ENCODE assay signal across 8 cellular contexts in the genomic region with DNA sequence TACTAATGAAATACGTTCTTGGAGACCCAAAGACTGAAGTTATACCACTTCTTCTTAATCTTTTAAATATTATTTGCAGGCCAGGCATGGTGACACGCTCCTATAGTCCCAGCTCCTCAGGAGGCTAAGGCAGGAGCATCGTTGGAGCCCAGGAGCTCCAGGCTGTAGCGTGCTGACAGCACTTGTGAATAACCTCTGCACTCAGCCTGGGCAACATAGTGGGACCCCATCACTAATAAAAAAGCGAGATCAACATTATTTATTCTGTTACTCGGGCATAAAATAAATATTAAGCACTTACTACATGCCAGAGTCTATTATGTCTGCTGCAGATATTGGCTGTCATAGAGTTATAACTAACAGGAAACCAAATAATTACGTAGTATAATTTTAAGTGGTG. TPM values are rescaled to one million over a fixed set of nuclear protein-coding genes. Genes with fewer than 3 reads are reported as not detected.
A peak's percentile ranks its signal among the peaks of the same experiment; 100 is the strongest.
DNase-seq lines count a peak whose midpoint lies in the region; ATAC-seq, FAIRE-seq and TF ChIP-seq lines count a peak whose summit lies in the region.

No MANE protein-coding gene starts in this region.

- TF ChIP-seq POLR2A in IMR-90 (IDR thresholded peaks at IDR 0.05; ENCODE audit: low read depth, low read length): no peak

- H3K36me3 ChIP-seq in ACC112 (ENCODE audit: insufficient read depth, low read length) (no peaks in the 10 kb centered on the region; the same call in 1 of the 2 replicates), IMR-90 (ENCODE audit: control insufficient read depth, insufficient read depth, low read length) (peaks cover 3% of the 10 kb centered on the region; the same call in 1 of the 2 replicates)
- peaks cover 0 to 7% (median 0%) of the 10 kb centered on the region in 3 experiments for H3K36me3 ChIP-seq in naive thymus-derived CD4-positive, alpha-beta T cell (ENCODE audit: control insufficient read depth in 2 of 3, insufficient read depth in 3 of 3, low read length in 3 of 3)

- H3K4ac ChIP-seq in IMR-90 (ENCODE audit: low read depth, low read length): peak overlapping the region; percentile 49

- no peak overlapping the region for H2BK5ac ChIP-seq in IMR-90 (ENCODE audit: low read depth, low read length, poor library complexity, severe bottlenecking)

- peaks cover 35% of the 10 kb centered on the region for H4K20me1 ChIP-seq in IMR-90 (ENCODE audit: insufficient read depth, low read length)

- H3K9me3 ChIP-seq in IMR-90 (ENCODE audit: control insufficient read depth, insufficient read depth, low read length): no peaks in the 10 kb centered on the region
- H3K9me3 ChIP-seq in naive thymus-derived CD4-positive, alpha-beta T cell (ENCODE audit: control insufficient read depth in 2 of 3, low read length in 3 of 3): no peaks in the 10 kb centered on the region

- no peak overlapping the region; the same call in 1 of the 2 replicates for H3K56ac ChIP-seq in IMR-90 (ENCODE audit: extremely low read depth, insufficient read depth, low read length)

- no peak overlapping the region for H2AK9ac ChIP-seq in IMR-90 (replicated peaks; ENCODE audit: low read depth, low read length, poor library complexity)

- no peak overlapping the region for H3K23ac ChIP-seq in IMR-90 (ENCODE audit: low read depth, low read length)

- no peak overlapping the region for H2BK20ac ChIP-seq in IMR-90 (ENCODE audit: low read depth, low read length)

- H4K8ac ChIP-seq in IMR-90 (ENCODE audit: low read depth in 2 of 2, low read length in 2 of 2): peak overlapping the region; percentile 52 to 92; a peak in 3 of 4 replicates

- H3K4me1 ChIP-seq in ACC112 (ENCODE audit: control insufficient read depth, insufficient read depth, low read length, unreplicated experiment) (peaks cover 20% of the 10 kb centered on the region), IMR-90 (ENCODE audit: control insufficient read depth, insufficient read depth, low read length) (peaks cover 4% of the 10 kb centered on the region; the same call in 1 of the 2 replicates)
- peaks cover 22 to 37% of the 10 kb centered on the region in 2 donors for H3K4me1 ChIP-seq in naive thymus-derived CD4-positive, alpha-beta T cell (ENCODE audit: control insufficient read depth in 2 of 2, insufficient read depth in 2 of 2, low read length in 2 of 2)

- H3K27ac Mint-ChIP-seq in naive thymus-derived CD4-positive, alpha-beta T cell: peak overlapping the region in 8 of 9 donors; percentile 81 to 97 (median 93)

- no peak overlapping the region for H4K91ac ChIP-seq in IMR-90 (ENCODE audit: insufficient read depth, low read depth, low read length)

- BruUV-seq in IMR-90 (replicated peaks; lab: Mats Ljungman, UMichigan): no TSS peak

- H3K27ac ChIP-seq in ACC112 (ENCODE audit: low read depth, low read length) (no peak overlapping the region), IMR-90 (ENCODE audit: insufficient read depth, low read length) (no peak overlapping the region)
- H3K27ac ChIP-seq in naive thymus-derived CD4-positive, alpha-beta T cell (ENCODE audit: low read depth, low read length): peak overlapping the region; percentile 94

- no peak overlapping the region for H2BK120ac ChIP-seq in IMR-90 (ENCODE audit: low read depth, low read length)

- peaks cover 4 to 15% (median 6%) of the 10 kb centered on the region in 5 donors for H3K36me3 Mint-ChIP-seq in naive thymus-derived CD4-positive, alpha-beta T cell

- no peak for ATAC-seq in IMR-90 (ENCODE audit: low read depth)
- ATAC-seq in naive thymus-derived CD4-positive, alpha-beta T cell: no peak
- no peak for ATAC-seq in HG02571 (IDR thresholded peaks at IDR 0.05; ENCODE audit: unreplicated experiment)
- no peak for ATAC-seq in esophagus mucosa

- peaks cover 34 to 49% (median 43%) of the 10 kb centered on the region in 7 donors for H3K4me1 Mint-ChIP-seq in naive thymus-derived CD4-positive, alpha-beta T cell

- no peaks in the 10 kb centered on the region for H3K27me3 Mint-ChIP-seq in naive thymus-derived CD4-positive, alpha-beta T cell

- peak overlapping the region; percentile 45; the same call in 1 of the 2 replicates for H4K5ac ChIP-seq in IMR-90 (ENCODE audit: low read depth, low read length)

- H3K9ac ChIP-seq in IMR-90 (ENCODE audit: low read depth, low read length): peak overlapping the region; percentile 79; the same call in 1 of the 2 replicates

- 0 out of 2 replicates have a peak overlapping the region, but pooled peaks have one; percentile 40 for H2AK5ac ChIP-seq in IMR-90 (ENCODE audit: low read depth, low read length)

- no peak overlapping the region for H3K18ac ChIP-seq in IMR-90 (ENCODE audit: low read depth, low read length)

- in situ Hi-C loops in IMR-90 (cut with MboI; ENCODE audit: low sequenced_read_pairs): no loop called here

- peak overlapping the region; percentile 93 to 100 (median 96) for H3K4me3 Mint-ChIP-seq in naive thymus-derived CD4-positive, alpha-beta T cell

- FAIRE-seq in urothelium cell line (lab: Jason Lieb, UNC): no peak

- intact Hi-C loops in IMR-90 (cut with micrococcal nuclease): no loop called here
- intact Hi-C loops in naive thymus-derived CD4-positive, alpha-beta T cell (cut with micrococcal nuclease): loop anchor here (5.0 to 10.0 kb wide), 5 partner anchors 241 to 1284 kb away; a partner anchor contains a TSS

- H3K4me3 ChIP-seq in ACC112 (ENCODE audit: low read depth, low read length) (peak overlapping the region; percentile 95), IMR-90 (ENCODE audit: insufficient read depth, low read depth, low read length) (peak overlapping the region; percentile 91)
- H3K4me3 ChIP-seq in naive thymus-derived CD4-positive, alpha-beta T cell (ENCODE audit: low read length): peak overlapping the region; percentile 77

- dilution Hi-C loops in IMR-90 (cut with HindIII; ENCODE audit: low sequenced_read_pairs, unreplicated experiment): no loop called here

- peaks cover 7 to 13% of the 10 kb centered on the region in 2 experiments; a peak in 2 of 4 replicates for H3K79me1 ChIP-seq in IMR-90 (ENCODE audit: low read depth in 1 of 2, low read length in 2 of 2)

- peaks cover 41% of the 10 kb centered on the region for H3K79me2 ChIP-seq in ACC112 (ENCODE audit: control insufficient read depth, insufficient read depth, low read length, unreplicated experiment)

- DNase-seq in IMR-90: no peak
- peak; percentile 8 for DNase-seq in cerebellum (ENCODE audit: low spot score)
- no peak for DNase-seq in naive thymus-derived CD4-positive, alpha-beta T cell
- no peak for DNase-seq in 8988T
- DNase-seq in urothelium cell line (ENCODE audit: low spot score): no peak

- TF ChIP-seq CTCF in IMR-90 (conservative IDR thresholded peaks at IDR 0.05; ENCODE audit: low read depth, low read length): no peak

- peak overlapping the region; percentile 69 for H3K4me2 ChIP-seq in IMR-90 (ENCODE audit: low read depth, low read length)

- H2BK15ac ChIP-seq in IMR-90 (ENCODE audit: low read depth, low read length): no peak overlapping the region

- peaks cover 0 to 5% (median 0%) of the 10 kb centered on the region in 11 donors for H3K9me3 Mint-ChIP-seq in naive thymus-derived CD4-positive, alpha-beta T cell

- H3K9me1 ChIP-seq in IMR-90 (ENCODE audit: insufficient read depth, low read length): peaks cover 4% of the 10 kb centered on the region; the same call in 1 of the 2 replicates

- H3K14ac ChIP-seq in IMR-90 (replicated peaks; ENCODE audit: low read depth, low read length): 0 out of 2 replicates have a peak overlapping the region, but pooled peaks have one; percentile 8

- CTCF ChIA-PET in IMR-90 (lab: Yijun Ruan, JAX): no interaction called here
- CTCF ChIA-PET in naive thymus-derived CD4-positive, alpha-beta T cell (lab: Charles Lee): interaction anchor here (1.2 kb wide), 1 partner anchor 42 kb away, joined by 8 read pairs; a partner anchor contains a TSS

- no peak for TF ChIP-seq RAD21 in IMR-90 (IDR thresholded peaks at IDR 0.05; ENCODE audit: low read length)

- POLR2A ChIA-PET in IMR-90 (lab: Charles Lee; ENCODE audit: unreplicated experiment): interaction anchor here (1.3 kb wide), 2 partner anchors 15 to 43 kb away, joined by 3 to 6 read pairs; no protein-coding TSS in a partner anchor
- POLR2A ChIA-PET in naive thymus-derived CD4-positive, alpha-beta T cell (lab: Charles Lee): interaction anchor here (0.6 to 4.6 kb wide), 5 partner anchors 28 to 1151 kb away, joined by 3 to 96 read pairs (median 5); a partner anchor contains a TSS

- H3K27me3 ChIP-seq in ACC112 (ENCODE audit: insufficient read depth, low read length): no peaks in the 10 kb centered on the region
- no peaks in the 10 kb centered on the region for H3K27me3 ChIP-seq in IMR-90 (ENCODE audit: control insufficient read depth, insufficient read depth, low read length)
- no peaks in the 10 kb centered on the region for H3K27me3 ChIP-seq in naive thymus-derived CD4-positive, alpha-beta T cell (ENCODE audit: control insufficient read depth in 2 of 2, insufficient read depth in 2 of 2, low read length in 2 of 2)

- 100% methylated on average over 2 of the region's 7 CpGs; no CpG with 5 or more reads in 1 of the 2 experiments for WGBS in IMR-90 (ENCODE audit: extremely low coverage in 2 of 2, insufficient read length in 1 of 2), 2 experiments

- H2AFZ ChIP-seq in ACC112 (ENCODE audit: low read length, unreplicated experiment) (no peak overlapping the region), IMR-90 (replicated peaks; ENCODE audit: low read length, poor library complexity) (no peak overlapping the region)

TF ChIP-seq in IMR-90, 13 proteins besides CTCF, POLR2A, EP300 and RAD21 (continues in another document):
- no peak for TF ChIP-seq FOS (IDR thresholded peaks at IDR 0.05; ENCODE audit: low read depth, low read length)

RNA-seq across cellular contexts. Expression of a gene that starts 0.7 kb away (rescaled TPM):
- 23.3 and 34.7 TPM in 2 replicates for total RNA-seq in IMR-90 (2012; rRNA removed)
- polyA plus RNA-seq in IMR-90 (2012; rRNA removed): 16.8 and 20.0 TPM in 2 replicates
- 7.7 and 7.9 TPM in 2 replicates for polyA plus RNA-seq in IMR-90 (2012; cell fraction: cytosol; rRNA removed)
- 23.9 and 39.7 TPM in 2 replicates for polyA plus RNA-seq in IMR-90 (2012; cell fraction: nucleus; rRNA removed; ENCODE audit: low replicate concordance)
- total RNA-seq in cerebellum: 55.7 TPM
- total RNA-seq in naive thymus-derived CD4-positive, alpha-beta T cell: 10 to 100 TPM; 47.7 to 75.9 (median 65.6) TPM
- polyA plus RNA-seq in naive thymus-derived CD4-positive, alpha-beta T cell: 10 to 100 TPM; 17.3 to 32.9 TPM
- total RNA-seq in esophagus mucosa: 16.0 TPM

RNA-seq across cellular contexts. Expression of a gene that starts 41.9 kb away (rescaled TPM):
- total RNA-seq in IMR-90 (2012; rRNA removed): 16.0 and 21.4 TPM in 2 replicates
- 9.1 and 13.7 TPM in 2 replicates for polyA plus RNA-seq in IMR-90 (2012; rRNA removed)
- 1.7 and 3.9 TPM in 2 replicates for polyA plus RNA-seq in IMR-90 (2012; cell fraction: cytosol; rRNA removed)
- 1.3 and 19.1 TPM in 2 replicates for polyA plus RNA-seq in IMR-90 (2012; cell fraction: nucleus; rRNA removed; ENCODE audit: low replicate concordance)
- 37.0 TPM for total RNA-seq in cerebellum
- 10 to 100 TPM; 16.4 to 42.5 (median 27.2) TPM for total RNA-seq in naive thymus-derived CD4-positive, alpha-beta T cell
- polyA plus RNA-seq in naive thymus-derived CD4-positive, alpha-beta T cell: 10 to 100 TPM; 13.6 to 22.2 TPM
- 7.7 TPM for total RNA-seq in esophagus mucosa

RNA-seq across cellular contexts. Expression of a gene that starts 42.1 kb away (rescaled TPM):
- 56.8 and 147 TPM in 2 replicates for total RNA-seq in IMR-90 (2012; rRNA removed)
- 94.8 and 133 TPM in 2 replicates for polyA plus RNA-seq in IMR-90 (2012; rRNA removed)
- polyA plus RNA-seq in IMR-90 (2012; cell fraction: cytosol; rRNA removed): 3.9 and 11.3 TPM in 2 replicates
- 30.6 and 222 TPM in 2 replicates for polyA plus RNA-seq in IMR-90 (2012; cell fraction: nucleus; rRNA removed; ENCODE audit: low replicate concordance)
- total RNA-seq in cerebellum: 131 TPM
- 100 to 1,000 TPM; 116 to 197 (median 183) TPM for total RNA-seq in naive thymus-derived CD4-positive, alpha-beta T cell
- polyA plus RNA-seq in naive thymus-derived CD4-positive, alpha-beta T cell: 10 to 100 TPM; 21.2 to 28.3 TPM
- total RNA-seq in esophagus mucosa: 70.3 TPM
